16 cellular contexts compared by ENCODE assay signal in the genomic region with DNA sequence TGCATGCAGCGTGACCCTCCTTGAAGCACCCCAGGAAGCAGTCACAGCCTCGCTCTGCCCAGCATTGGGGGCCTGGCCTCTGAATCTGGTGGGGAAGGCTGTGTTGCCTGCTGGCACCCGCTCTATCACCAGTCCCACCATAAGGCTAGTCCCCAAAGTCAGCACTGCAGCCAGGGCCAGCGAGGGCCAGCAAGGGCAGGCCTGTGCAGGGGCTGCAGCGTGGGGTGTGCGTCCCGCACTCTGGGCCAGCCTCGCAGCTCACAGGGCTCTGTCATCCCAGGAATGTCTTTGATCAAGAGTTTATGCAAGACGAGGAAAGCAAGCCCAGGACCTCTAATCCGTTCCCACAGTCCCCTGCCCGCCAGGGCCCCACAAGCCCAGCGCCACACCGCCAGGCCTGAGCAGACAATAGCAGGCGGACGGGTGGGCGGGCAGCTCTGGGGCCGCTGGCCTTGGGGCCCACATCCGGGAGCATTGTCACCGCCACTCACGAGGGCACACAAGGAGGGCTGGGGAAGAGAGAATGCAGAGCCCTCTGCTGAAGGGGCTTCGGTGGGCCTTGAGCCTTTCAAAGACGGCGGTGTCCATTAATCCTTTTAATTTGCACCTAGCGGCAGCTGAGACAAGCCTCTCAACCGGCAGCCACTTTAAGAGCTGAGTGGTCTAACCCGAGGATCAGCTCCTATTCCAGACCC. TPM values are rescaled to one million over a fixed set of nuclear protein-coding genes. Genes with fewer than 3 reads are reported as not detected.
A peak's percentile ranks its signal among the peaks of the same experiment; 100 is the strongest.
DNase-seq lines count a peak whose midpoint lies in the region; ATAC-seq, FAIRE-seq and TF ChIP-seq lines count a peak whose summit lies in the region.
"Had no signal": no experiment of that assay in that cellular context is flagged by ENCODE, and none has a peak within 500 bp of the region (broad histone marks: within the 10 kb centered on the region; RNA-seq: fewer than 3 reads in every experiment).

No MANE protein-coding gene starts in this region.

- H3K4me3 ChIP-seq in fibroblast of villous mesenchyme (ENCODE audit: low read depth, low read length), result no peak overlapping the region
- peak overlapping the region; percentile 9 for H3K4me3 ChIP-seq in neuron (ENCODE audit: low read length)

- H3K4me1 ChIP-seq in neuron (ENCODE audit: insufficient read depth, low read length), result peaks cover 28% of the 10 kb centered on the region

- no peak for FAIRE-seq in frontal cortex (lab: Jason Lieb, UNC)

- H3K27me3 ChIP-seq in neuron (ENCODE audit: insufficient read depth, low read length), result no peaks in the 10 kb centered on the region

- H2AFZ ChIP-seq in neuron (ENCODE audit: low read depth, low read length), result peak overlapping the region; percentile 11

- no peak for ATAC-seq in GM21423 (IDR thresholded peaks at IDR 0.05; ENCODE audit: unreplicated experiment)
- ATAC-seq in HG02798 (IDR thresholded peaks at IDR 0.05; ENCODE audit: poor library complexity, unreplicated experiment), result no peak
- ATAC-seq: CD8-positive, alpha-beta T cell; T-cell had no signal

- no peaks in the 10 kb centered on the region for H3K9me3 ChIP-seq in neuron (ENCODE audit: low read length)

- H3K36me3 ChIP-seq in neuron (ENCODE audit: insufficient read depth, low read length), result peaks cover 3% of the 10 kb centered on the region

- peak; percentile 96 for DNase-seq in ELF-1 (ENCODE audit: low read depth, low spot score)
- peak; percentile 5 for DNase-seq in NCI-H82 treated with DMSO at 0.1 percent for 48 hours (lab: John Stamatoyannopoulos, UW; ENCODE audit: unreplicated experiment)
- DNase-seq in fibroblast of villous mesenchyme (ENCODE audit: low read depth), result peak; percentile 46
- DNase-seq in activated CD8-positive, alpha-beta memory T cell treated with anti-CD3 and anti-CD28 coated beads for 24 hours, result no peak
- DNase-seq in frontal cortex (ENCODE audit: low spot score in 2 of 2), result no peak
- DNase-seq: activated CD4-positive, alpha-beta T cell treated with anti-CD3 and anti-CD28 coated beads, Interleukin-2, amount 10 ng/mL, durations not matched to agents 24 days and 14 days; CD8-positive, alpha-beta T cell; hypothalamus; midbrain; NCI-H1930; T-cell had no signal

- no peak for TF ChIP-seq CTCF in fibroblast of villous mesenchyme (IDR thresholded peaks at IDR 0.05; ENCODE audit: insufficient read depth, low read depth, low read length)

RNA-seq across cellular contexts. Expression of gene LTO1, which starts 17.1 kb away (rescaled TPM):
- 19.0 and 22.5 TPM in 2 replicates for total RNA-seq in fibroblast of villous mesenchyme
- 17.1 TPM for total RNA-seq in frontal cortex

RNA-seq across cellular contexts. Expression of gene CCND1, which starts 17.1 kb away (rescaled TPM):
- 351 and 365 TPM in 2 replicates for total RNA-seq in fibroblast of villous mesenchyme
- total RNA-seq in frontal cortex, result 10.2 TPM

RNA-seq across cellular contexts. Expression of gene FGF19, which starts 45.8 kb away (rescaled TPM):
- total RNA-seq in fibroblast of villous mesenchyme (not detected in 2 replicates), frontal cortex (not detected)
- total RNA-seq: activated CD4-positive, alpha-beta T cell treated with anti-CD3 and anti-CD28 coated beads, Interleukin-2, amount 10 ng/mL, durations not matched to agents 24 days and 14 days; CD8-positive, alpha-beta T cell; epithelial cell of proximal tubule; pulmonary artery endothelial cell had no signal

Comparison
In these comparisons a context has a peak if more than half of its experiments do, and no peak if none do; other contexts are left out.
1. DNase-seq: peak in ELF-1 (single experiment), NCI-H82 treated with DMSO at 0.1 percent for 48 hours (single experiment) and fibroblast of villous mesenchyme (single experiment); none in activated CD8-positive, alpha-beta memory T cell treated with anti-CD3 and anti-CD28 coated beads for 24 hours (single experiment) and frontal cortex (0 of 2).
2. RNA of gene CCND1, which starts 17.1 kb away (total RNA-seq): 351 to 365 TPM in fibroblast of villous mesenchyme; 10.2 TPM in frontal cortex (single experiment); every median in the first group is over 10 times any median in the second.